Comparison of ENCODE assay signal across 15 cellular contexts in genomic region chr3:111737056-111737711, GRCh38.
A peak's percentile ranks its signal among the peaks of the same experiment; 100 is the strongest.
DNase-seq lines count a peak whose midpoint lies in the region; ATAC-seq and TF ChIP-seq lines count a peak whose summit lies in the region.
"Had no signal": no experiment of that assay in that cellular context is flagged by ENCODE, and none has a peak within 500 bp of the region (broad histone marks: within the 10 kb centered on the region; RNA-seq: fewer than 3 reads in every experiment).

No MANE protein-coding gene starts in this region.

- H3K27ac ChIP-seq in KMS-11 (peak overlapping the region; percentile 29; the same call in 1 of the 2 replicates), right lobe of liver (peak overlapping the region; percentile 35 to 95 (median 66)), stomach smooth muscle (ENCODE audit: low read length) (peak overlapping the region; percentile 69)
- H3K27ac ChIP-seq: SK-N-MC had no signal

- H3K79me2 ChIP-seq in KMS-11 (ENCODE audit: insufficient read depth, low read depth): no peaks in the 10 kb centered on the region

- H3K27me3 ChIP-seq in KMS-11 (ENCODE audit: insufficient read depth, low read depth) (no peaks in the 10 kb centered on the region), right lobe of liver (no peaks in the 10 kb centered on the region), stomach smooth muscle (ENCODE audit: control insufficient read depth in 1 of 2, insufficient read depth in 2 of 2, low read length in 2 of 2) (no peaks in the 10 kb centered on the region)

- peak overlapping the region; percentile 99 for H3K4me2 ChIP-seq in KMS-11

- H3K27ac Mint-ChIP-seq in chondrocyte (ENCODE audit: unreplicated experiment) (peak overlapping the region; percentile 88), endothelial cell (ENCODE audit: unreplicated experiment) (no peak overlapping the region)
- H3K27ac Mint-ChIP-seq in activated CD4-positive, alpha-beta T cell treated with anti-CD3 and anti-CD28 coated beads, Interleukin-2, amount 10 ng/mL, durations not matched to agents 24 days and 14 days: no peak overlapping the region
- H3K27ac Mint-ChIP-seq: naive thymus-derived CD4-positive, alpha-beta T cell; stimulated activated memory B cell treated with anti-CD40 and anti-IgM and Interleukin-4, amounts not matched to agents 10 μg/mL and 1 μg/mL and 100 μg/mL, for 72 hours had no signal

- no peaks in the 10 kb centered on the region for H3K36me3 ChIP-seq in KMS-11 (ENCODE audit: insufficient read depth)
- no peaks in the 10 kb centered on the region for H3K36me3 ChIP-seq in right lobe of liver
- H3K36me3 ChIP-seq in stomach smooth muscle (ENCODE audit: control insufficient read depth in 2 of 2, insufficient read depth in 2 of 2, low read length in 2 of 2): no peaks in the 10 kb centered on the region

- no peaks in the 10 kb centered on the region for H3K9me3 ChIP-seq in right lobe of liver
- H3K9me3 ChIP-seq in stomach smooth muscle (ENCODE audit: control insufficient read depth in 2 of 2, low read length in 2 of 2): no peaks in the 10 kb centered on the region

- H3K9me3 Mint-ChIP-seq in chondrocyte (ENCODE audit: low read depth) (peaks cover 3% of the 10 kb centered on the region), endothelial cell (ENCODE audit: unreplicated experiment) (no peaks in the 10 kb centered on the region)
- H3K9me3 Mint-ChIP-seq in activated CD4-positive, alpha-beta T cell treated with anti-CD3 and anti-CD28 coated beads, Interleukin-2, amount 10 ng/mL, durations not matched to agents 24 days and 14 days: peaks cover 6% of the 10 kb centered on the region
- H3K9me3 Mint-ChIP-seq: activated T-cell treated with anti-CD3 and anti-CD28 coated beads, Interleukin-2, amount 50 U/mL, for 4 hours; stimulated activated memory B cell treated with anti-CD40 and anti-IgM and Interleukin-4, amounts not matched to agents 10 μg/mL and 1 μg/mL and 100 μg/mL, for 72 hours had no signal

- H2AFZ ChIP-seq in KMS-11 (ENCODE audit: low read depth): no peak overlapping the region

- H4K20me1 ChIP-seq in KMS-11 (ENCODE audit: insufficient read depth): no peaks in the 10 kb centered on the region

- peak overlapping the region; percentile 45 for H3K4me3 ChIP-seq in KMS-11 (IDR thresholded peaks at IDR 0.05; ENCODE audit: insufficient read depth, low read depth, low read length)
- no peak overlapping the region for H3K4me3 ChIP-seq in right lobe of liver
- H3K4me3 ChIP-seq in stomach smooth muscle (ENCODE audit: low read length in 2 of 2): no peak overlapping the region
- H3K4me3 ChIP-seq: SK-N-MC had no signal

- H3K4me1 ChIP-seq in KMS-11 (ENCODE audit: low read depth, poor library complexity, severe bottlenecking) (peaks cover 64% of the 10 kb centered on the region), right lobe of liver (peaks cover 0 to 60% (median 21%) of the 10 kb centered on the region in 4 donors), stomach smooth muscle (ENCODE audit: control insufficient read depth, insufficient read depth, low read length) (peaks cover 22% of the 10 kb centered on the region)

- no peak for DNase-seq in chondrocyte (ENCODE audit: low spot score)
- DNase-seq in right lobe of liver: no peak
- no peak for DNase-seq in activated CD4-positive, alpha-beta T cell treated with anti-CD3 and anti-CD28 coated beads, Interleukin-2, amount 10 ng/mL, durations not matched to agents 24 days and 14 days
- DNase-seq in endothelial cell (ENCODE audit: low spot score): no peak
- DNase-seq in T-helper 1 cell: no peak
- DNase-seq in COLO829 (ENCODE audit: low spot score): no peak
- DNase-seq: activated CD4-positive, alpha-beta T cell treated with anti-CD3 and anti-CD28 coated beads for 1 hour; activated T-cell treated with anti-CD3 and anti-CD28 coated beads, Interleukin-2, amount 50 U/mL, for 4 hours; naive thymus-derived CD4-positive, alpha-beta T cell; NCI-H1417; NCI-H69 had no signal

- peaks cover 63% of the 10 kb centered on the region for H3K4me1 Mint-ChIP-seq in chondrocyte (ENCODE audit: low read depth)
- H3K4me1 Mint-ChIP-seq in activated CD4-positive, alpha-beta T cell treated with anti-CD3 and anti-CD28 coated beads, Interleukin-2, amount 10 ng/mL, durations not matched to agents 24 days and 14 days: peaks cover 25% of the 10 kb centered on the region
- H3K4me1 Mint-ChIP-seq in endothelial cell (ENCODE audit: unreplicated experiment): no peaks in the 10 kb centered on the region
- H3K4me1 Mint-ChIP-seq: stimulated activated memory B cell treated with anti-CD40 and anti-IgM and Interleukin-4, amounts not matched to agents 10 μg/mL and 1 μg/mL and 100 μg/mL, for 72 hours had no signal

- H3K4me3 Mint-ChIP-seq in chondrocyte (ENCODE audit: unreplicated experiment) (no peak overlapping the region), endothelial cell (ENCODE audit: unreplicated experiment) (no peak overlapping the region)
- no peak overlapping the region for H3K4me3 Mint-ChIP-seq in activated CD4-positive, alpha-beta T cell treated with anti-CD3 and anti-CD28 coated beads, Interleukin-2, amount 10 ng/mL, durations not matched to agents 24 days and 14 days
- H3K4me3 Mint-ChIP-seq: activated T-cell treated with anti-CD3 and anti-CD28 coated beads, Interleukin-2, amount 50 U/mL, for 4 hours; naive thymus-derived CD4-positive, alpha-beta T cell; stimulated activated memory B cell treated with anti-CD40 and anti-IgM and Interleukin-4, amounts not matched to agents 10 μg/mL and 1 μg/mL and 100 μg/mL, for 72 hours had no signal

- no peaks in the 10 kb centered on the region for H3K27me3 Mint-ChIP-seq in chondrocyte (ENCODE audit: low read depth)
- H3K27me3 Mint-ChIP-seq in activated CD4-positive, alpha-beta T cell treated with anti-CD3 and anti-CD28 coated beads, Interleukin-2, amount 10 ng/mL, durations not matched to agents 24 days and 14 days: no peaks in the 10 kb centered on the region
- no peaks in the 10 kb centered on the region for H3K27me3 Mint-ChIP-seq in endothelial cell (ENCODE audit: unreplicated experiment)
- H3K27me3 Mint-ChIP-seq: naive thymus-derived CD4-positive, alpha-beta T cell; stimulated activated memory B cell treated with anti-CD40 and anti-IgM and Interleukin-4, amounts not matched to agents 10 μg/mL and 1 μg/mL and 100 μg/mL, for 72 hours had no signal

- H3K9ac ChIP-seq in KMS-11: no peak overlapping the region
- no peak overlapping the region for H3K9ac ChIP-seq in stomach smooth muscle (ENCODE audit: low read length in 2 of 2)

- H3K36me3 Mint-ChIP-seq in chondrocyte (ENCODE audit: low read depth): no peaks in the 10 kb centered on the region
- H3K36me3 Mint-ChIP-seq in activated CD4-positive, alpha-beta T cell treated with anti-CD3 and anti-CD28 coated beads, Interleukin-2, amount 10 ng/mL, durations not matched to agents 24 days and 14 days (ENCODE audit: low read depth): peaks cover 12% of the 10 kb centered on the region
- H3K36me3 Mint-ChIP-seq in endothelial cell (ENCODE audit: low read depth, unreplicated experiment): no peaks in the 10 kb centered on the region
- H3K36me3 Mint-ChIP-seq: stimulated activated memory B cell treated with anti-CD40 and anti-IgM and Interleukin-4, amounts not matched to agents 10 μg/mL and 1 μg/mL and 100 μg/mL, for 72 hours had no signal

- WGBS in right lobe of liver (ENCODE audit: insufficient coverage, low coverage, low lambda C conversion rate, missing lambda C conversion rate): 29% methylated on average over 2 of the region's 2 CpGs

- TF ChIP-seq CTCF in KMS-11 (conservative IDR thresholded peaks at IDR 0.05; ENCODE audit: low read depth, low read length) (no peak), chondrocyte (IDR thresholded peaks at IDR 0.05) (no peak), right lobe of liver (IDR thresholded peaks at IDR 0.05) (no peak), endothelial cell (IDR thresholded peaks at IDR 0.05; ENCODE audit: unreplicated experiment) (no peak)

- intact Hi-C loops in right lobe of liver (cut with DNase I): no loop called here
- intact Hi-C loops in activated CD4-positive, alpha-beta T cell treated with anti-CD3 and anti-CD28 coated beads, Interleukin-2, amount 10 ng/mL, durations not matched to agents 24 days and 14 days (cut with micrococcal nuclease): no loop called here

- no peak for TF ChIP-seq POLR2A in right lobe of liver (IDR thresholded peaks at IDR 0.05)

- peak in 3 of 4 donors; percentile 3 to 45 (median 22) for ATAC-seq in right lobe of liver
- ATAC-seq: activated T-cell treated with anti-CD3 and anti-CD28 coated beads, Interleukin-2, amount 50 U/mL, for 4 hours; naive thymus-derived CD4-positive, alpha-beta T cell; stimulated activated memory B cell treated with anti-CD40 and anti-IgM and Interleukin-4, amounts not matched to agents 10 μg/mL and 1 μg/mL and 100 μg/mL, for 72 hours had no signal
